In the genomic region with DNA sequence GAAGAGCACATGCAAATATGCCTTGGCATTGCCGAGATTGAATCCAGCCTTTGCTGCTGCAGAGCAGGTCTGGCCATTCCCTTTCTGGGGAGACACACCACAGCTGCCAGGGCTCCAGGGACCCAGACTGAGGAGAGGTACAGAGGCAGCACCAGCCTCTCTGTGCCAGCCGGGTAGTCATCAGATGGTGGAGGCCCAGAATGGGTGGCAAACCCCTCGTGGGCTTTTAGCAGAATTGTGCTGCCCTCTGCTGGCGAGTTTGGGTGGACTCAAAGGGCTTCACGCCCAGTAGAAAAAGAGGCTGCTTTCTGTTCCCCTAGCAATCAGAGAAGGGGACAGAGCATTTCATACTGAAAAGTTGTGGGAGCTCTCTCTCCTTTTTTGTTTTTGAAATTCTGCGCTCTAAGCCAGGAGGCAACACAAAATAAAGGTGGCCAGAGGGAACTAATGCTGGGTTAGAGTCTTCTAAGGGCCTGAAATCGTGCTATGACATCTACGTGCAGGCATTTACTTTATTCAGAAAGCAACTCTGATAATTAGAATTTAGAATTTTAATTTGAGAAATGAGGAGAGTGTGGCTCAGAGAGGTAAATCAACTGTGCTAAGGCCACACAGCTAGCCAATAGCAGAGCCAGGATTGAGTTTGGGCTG, we compare ENCODE assay signal across 8 cellular contexts.
DNase-seq lines count a peak whose midpoint lies in the region; ATAC-seq and TF ChIP-seq lines count a peak whose summit lies in the region.

No MANE protein-coding gene starts in this region.

- no peak overlapping the region for H2AFZ ChIP-seq in PC-3 (ENCODE audit: low read length)

- intact Hi-C loops in PC-3 (cut with micrococcal nuclease) (loop anchor here (1.0 to 10.0 kb wide), 4 partner anchors 228 to 571 kb away; no protein-coding TSS in a partner anchor), testis (cut with DNase I; ENCODE audit: low total_unique reads) (loop anchor here (10.0 kb wide), 2 partner anchors 239 to 479 kb away; no protein-coding TSS in a partner anchor)

- no peak overlapping the region for H3K27ac Mint-ChIP-seq in activated T-cell treated with anti-CD3 and anti-CD28 coated beads, Interleukin-2, amount 50 U/mL, for 72 hours

- no peaks in the 10 kb centered on the region for H3K79me2 ChIP-seq in PC-3 (ENCODE audit: low read length)

- no peaks in the 10 kb centered on the region for H3K27me3 ChIP-seq in PC-3 (ENCODE audit: low read length)
- H3K27me3 ChIP-seq in testis = no peaks in the 10 kb centered on the region

- TF ChIP-seq RAD21 in Ishikawa (IDR thresholded peaks at IDR 0.05; ENCODE audit: low read depth) = peak; percentile 87

- H3K9ac ChIP-seq in PC-3 (ENCODE audit: low read length) = no peak overlapping the region

- TF ChIP-seq CTCF in PC-3 (conservative IDR thresholded peaks at IDR 0.05; ENCODE audit: low read depth, low read length) (peak; percentile 89), fibroblast of villous mesenchyme (IDR thresholded peaks at IDR 0.05; ENCODE audit: insufficient read depth, low read depth, low read length) (peak; percentile 93), testis (IDR thresholded peaks at IDR 0.05) (peak; percentile 80 to 84 (median 84))

- no peaks in the 10 kb centered on the region for H3K9me2 ChIP-seq in PC-3 (replicated peaks; ENCODE audit: low read length)

- no TSS peak for BruUV-seq in PC-3 (replicated peaks; lab: Mats Ljungman, UMichigan)

- H3K4me1 ChIP-seq in PC-3 (ENCODE audit: insufficient read depth, low read length) (no peaks in the 10 kb centered on the region), testis (no peaks in the 10 kb centered on the region)

- H3K36me3 ChIP-seq in PC-3 (ENCODE audit: low read depth, low read length) (no peaks in the 10 kb centered on the region; the same call in 1 of the 2 replicates), testis (ENCODE audit: low read depth, missing control alignments) (no peaks in the 10 kb centered on the region)

- no peak overlapping the region for H3K4me3 ChIP-seq in PC-3 (ENCODE audit: low read length)
- no peak overlapping the region for H3K4me3 ChIP-seq in fibroblast of villous mesenchyme (ENCODE audit: low read depth, low read length)
- no peak overlapping the region for H3K4me3 ChIP-seq in testis

- WGBS in testis, 2 donors = 46% methylated on average over 7 to 8 of the region's 8 CpGs

- ATAC-seq in GM18909 (IDR thresholded peaks at IDR 0.05; ENCODE audit: poor library complexity, unreplicated experiment) (peak; percentile 72), PC-3 (peak; percentile 71)
- peak; percentile 72 to 75 for ATAC-seq in activated T-cell treated with anti-CD3 and anti-CD28 coated beads, Interleukin-2, amount 50 U/mL, for 72 hours (replicated peaks in 1 of 2)

- CTCF ChIA-PET in PC-3 (lab: Charles Lee) = interaction anchor here (0.7 to 2.2 kb wide), 2 partner anchors 227 to 246 kb away, joined by 3 to 15 read pairs; no protein-coding TSS in a partner anchor

- H3K27me3 Mint-ChIP-seq in activated T-cell treated with anti-CD3 and anti-CD28 coated beads, Interleukin-2, amount 50 U/mL, for 72 hours (ENCODE audit: low read depth) = peaks cover 10% of the 10 kb centered on the region

- H3K27ac ChIP-seq in PC-3 (ENCODE audit: low read length) (no peak overlapping the region), testis (no peak overlapping the region)

- TF ChIP-seq POLR2A in testis (IDR thresholded peaks at IDR 0.05) = no peak

- no peaks in the 10 kb centered on the region for H3K4me1 Mint-ChIP-seq in activated T-cell treated with anti-CD3 and anti-CD28 coated beads, Interleukin-2, amount 50 U/mL, for 72 hours (ENCODE audit: low read depth)

- H3K9me3 Mint-ChIP-seq in activated T-cell treated with anti-CD3 and anti-CD28 coated beads, Interleukin-2, amount 50 U/mL, for 72 hours = no peaks in the 10 kb centered on the region

- no peak overlapping the region for H3K4me3 Mint-ChIP-seq in activated T-cell treated with anti-CD3 and anti-CD28 coated beads, Interleukin-2, amount 50 U/mL, for 72 hours

- DNase-seq in AG20443 (ENCODE audit: low spot score) (peak; percentile 82), PC-3 (peak; percentile 86), fibroblast of villous mesenchyme (ENCODE audit: low read depth) (peak; percentile 69), nucleus accumbens (lab: John Stamatoyannopoulos, UW) (peak in 55 of 56 donors; percentile 28 to 94 (median 79)), testis (peak; percentile 88)
- DNase-seq in activated T-cell treated with anti-CD3 and anti-CD28 coated beads, Interleukin-2, amount 50 U/mL, for 72 hours = peak; percentile 76 to 83

- no peaks in the 10 kb centered on the region for H3K36me3 Mint-ChIP-seq in activated T-cell treated with anti-CD3 and anti-CD28 coated beads, Interleukin-2, amount 50 U/mL, for 72 hours (ENCODE audit: insufficient read depth in 2 of 2)

- no peaks in the 10 kb centered on the region for H3F3A ChIP-seq in PC-3 (ENCODE audit: low read length, unreplicated experiment)

- H3K9me3 ChIP-seq in PC-3 (ENCODE audit: low read length) = no peaks in the 10 kb centered on the region
- no peaks in the 10 kb centered on the region for H3K9me3 ChIP-seq in testis

- POLR2A ChIA-PET in PC-3 (lab: Charles Lee; ENCODE audit: unreplicated experiment) = no interaction called here

- TF ChIP-seq EP300 in Ishikawa (IDR thresholded peaks at IDR 0.05; ENCODE audit: borderline replicate concordance) = no peak

- H4K20me1 ChIP-seq in PC-3 (ENCODE audit: low read length) = no peaks in the 10 kb centered on the region

- no peak overlapping the region for H3K4me2 ChIP-seq in PC-3 (ENCODE audit: low read length)

TF ChIP-seq in Ishikawa, 13 proteins besides CTCF, POLR2A, EP300 and RAD21:
- TF ChIP-seq, protein P1, sequence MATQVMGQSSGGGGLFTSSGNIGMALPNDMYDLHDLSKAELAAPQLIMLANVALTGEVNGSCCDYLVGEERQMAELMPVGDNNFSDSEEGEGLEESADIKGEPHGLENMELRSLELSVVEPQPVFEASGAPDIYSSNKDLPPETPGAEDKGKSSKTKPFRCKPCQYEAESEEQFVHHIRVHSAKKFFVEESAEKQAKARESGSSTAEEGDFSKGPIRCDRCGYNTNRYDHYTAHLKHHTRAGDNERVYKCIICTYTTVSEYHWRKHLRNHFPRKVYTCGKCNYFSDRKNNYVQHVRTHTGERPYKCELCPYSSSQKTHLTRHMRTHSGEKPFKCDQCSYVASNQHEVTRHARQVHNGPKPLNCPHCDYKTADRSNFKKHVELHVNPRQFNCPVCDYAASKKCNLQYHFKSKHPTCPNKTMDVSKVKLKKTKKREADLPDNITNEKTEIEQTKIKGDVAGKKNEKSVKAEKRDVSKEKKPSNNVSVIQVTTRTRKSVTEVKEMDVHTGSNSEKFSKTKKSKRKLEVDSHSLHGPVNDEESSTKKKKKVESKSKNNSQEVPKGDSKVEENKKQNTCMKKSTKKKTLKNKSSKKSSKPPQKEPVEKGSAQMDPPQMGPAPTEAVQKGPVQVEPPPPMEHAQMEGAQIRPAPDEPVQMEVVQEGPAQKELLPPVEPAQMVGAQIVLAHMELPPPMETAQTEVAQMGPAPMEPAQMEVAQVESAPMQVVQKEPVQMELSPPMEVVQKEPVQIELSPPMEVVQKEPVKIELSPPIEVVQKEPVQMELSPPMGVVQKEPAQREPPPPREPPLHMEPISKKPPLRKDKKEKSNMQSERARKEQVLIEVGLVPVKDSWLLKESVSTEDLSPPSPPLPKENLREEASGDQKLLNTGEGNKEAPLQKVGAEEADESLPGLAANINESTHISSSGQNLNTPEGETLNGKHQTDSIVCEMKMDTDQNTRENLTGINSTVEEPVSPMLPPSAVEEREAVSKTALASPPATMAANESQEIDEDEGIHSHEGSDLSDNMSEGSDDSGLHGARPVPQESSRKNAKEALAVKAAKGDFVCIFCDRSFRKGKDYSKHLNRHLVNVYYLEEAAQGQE (IDR thresholded peaks at IDR 0.05; ENCODE audit: low read depth) = no peak
- TF ChIP-seq, protein P2, sequence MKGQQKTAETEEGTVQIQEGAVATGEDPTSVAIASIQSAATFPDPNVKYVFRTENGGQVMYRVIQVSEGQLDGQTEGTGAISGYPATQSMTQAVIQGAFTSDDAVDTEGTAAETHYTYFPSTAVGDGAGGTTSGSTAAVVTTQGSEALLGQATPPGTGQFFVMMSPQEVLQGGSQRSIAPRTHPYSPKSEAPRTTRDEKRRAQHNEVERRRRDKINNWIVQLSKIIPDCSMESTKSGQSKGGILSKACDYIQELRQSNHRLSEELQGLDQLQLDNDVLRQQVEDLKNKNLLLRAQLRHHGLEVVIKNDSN (IDR thresholded peaks at IDR 0.05) = no peak
- TF ChIP-seq YY1 (IDR thresholded peaks at IDR 0.05; ENCODE audit: low read depth) = no peak
- TF ChIP-seq, protein P3, sequence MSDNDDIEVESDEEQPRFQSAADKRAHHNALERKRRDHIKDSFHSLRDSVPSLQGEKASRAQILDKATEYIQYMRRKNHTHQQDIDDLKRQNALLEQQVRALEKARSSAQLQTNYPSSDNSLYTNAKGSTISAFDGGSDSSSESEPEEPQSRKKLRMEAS (IDR thresholded peaks at IDR 0.05) = no peak
- TF ChIP-seq ZBTB7A (IDR thresholded peaks at IDR 0.05; ENCODE audit: low read depth) = no peak
TF ChIP-seq in Ishikawa: peak in this region for 0.
